Comparison of ENCODE assay signal across 1 cellular context in genomic region chr9:37995348-37995737, GRCh38.
TF ChIP-seq lines count a peak whose summit lies in the region.

No MANE protein-coding gene starts in this region.

TF ChIP-seq in GM12878, 131 proteins besides CTCF, POLR2A, EP300 and RAD21 (continued from another document):
- TF ChIP-seq, protein P1, sequence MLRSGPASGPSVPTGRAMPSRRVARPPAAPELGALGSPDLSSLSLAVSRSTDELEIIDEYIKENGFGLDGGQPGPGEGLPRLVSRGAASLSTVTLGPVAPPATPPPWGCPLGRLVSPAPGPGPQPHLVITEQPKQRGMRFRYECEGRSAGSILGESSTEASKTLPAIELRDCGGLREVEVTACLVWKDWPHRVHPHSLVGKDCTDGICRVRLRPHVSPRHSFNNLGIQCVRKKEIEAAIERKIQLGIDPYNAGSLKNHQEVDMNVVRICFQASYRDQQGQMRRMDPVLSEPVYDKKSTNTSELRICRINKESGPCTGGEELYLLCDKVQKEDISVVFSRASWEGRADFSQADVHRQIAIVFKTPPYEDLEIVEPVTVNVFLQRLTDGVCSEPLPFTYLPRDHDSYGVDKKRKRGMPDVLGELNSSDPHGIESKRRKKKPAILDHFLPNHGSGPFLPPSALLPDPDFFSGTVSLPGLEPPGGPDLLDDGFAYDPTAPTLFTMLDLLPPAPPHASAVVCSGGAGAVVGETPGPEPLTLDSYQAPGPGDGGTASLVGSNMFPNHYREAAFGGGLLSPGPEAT (IDR thresholded peaks at IDR 0.05; ENCODE audit: low read depth) = 0 out of 2 replicates have a peak, but pooled peaks have one; percentile 9
TF ChIP-seq in GM12878: peak in this region for 2.
